Comparison of ENCODE assay signal across 22 cellular contexts in genomic region chr1:43958351-43959255, GRCh38. TPM values are rescaled to one million over a fixed set of nuclear protein-coding genes. Genes with fewer than 3 reads are reported as not detected.
"Had no signal": no experiment of that assay in that cellular context is flagged by ENCODE, and none has a peak within 500 bp of the region (broad histone marks: within the 10 kb centered on the region; RNA-seq: fewer than 3 reads in every experiment).

No MANE protein-coding gene starts in this region.

- DNase-seq: activated CD4-positive, alpha-beta T cell treated with anti-CD3 and anti-CD28 coated beads, Interleukin-2, amount 50 U/mL, for 4 hours; activated CD8-positive, alpha-beta memory T cell treated with anti-CD3 and anti-CD28 coated beads for 24 hours; activated CD8-positive, alpha-beta memory T cell treated with anti-CD3 and anti-CD28 coated beads, Interleukin-2, amount 50 U/mL, for 4 hours; activated T-cell treated with anti-CD3 and anti-CD28 coated beads, Interleukin-2, amount 50 U/mL, for 24 hours; brain microvascular endothelial cell; foreskin fibroblast; naive B cell; retina; stimulated activated CD4-positive, alpha-beta T cell treated with anti-CD3 and anti-CD28 coated beads, Interleukin-4, amount 100 ng/mL, for 24 hours; stimulated activated naive CD4-positive, alpha-beta T cell treated with Interleukin-2 at 50 U/mL for 16 hours; T-cell; tibial artery had no signal

- H3K4me2 ChIP-seq: neural progenitor cell had no signal

- H3K4me3 ChIP-seq: ascending aorta, coronary artery, lung, neural progenitor cell, tibial artery had no signal

- H3K9ac ChIP-seq: neural progenitor cell had no signal

- H2AFZ ChIP-seq: neural progenitor cell had no signal

- H3K9me3 ChIP-seq: ascending aorta, tibial artery had no signal

- H3K27ac ChIP-seq: ascending aorta, brain microvascular endothelial cell, coronary artery, neural progenitor cell, tibial artery had no signal

- H3K36me3 ChIP-seq: neural progenitor cell had no signal

- ATAC-seq: activated naive CD4-positive, alpha-beta T cell treated with anti-CD3 and anti-CD28 coated beads, Interleukin-2, amount 50 U/mL, for 72 hours; activated T-helper 17 cell treated with anti-CD3 and anti-CD28 coated beads, Interleukin-2, amount 50 U/mL, for 72 hours; left lobe of liver; T-cell; WTC11 had no signal

- H3K27me3 ChIP-seq: ascending aorta, brain microvascular endothelial cell, neural progenitor cell, tibial artery had no signal

- H3K4me1 ChIP-seq: ascending aorta, tibial artery had no signal

- FAIRE-seq: keratinocyte, TTC549 had no signal

RNA-seq across cellular contexts. Expression of gene ARTN, which starts 25.0 kb away (rescaled TPM):
- total RNA-seq: ascending aorta had no signal
